16 cellular contexts compared by ENCODE assay signal in genomic region chr20:34580588-34580940, GRCh38. TPM values are rescaled to one million over a fixed set of nuclear protein-coding genes. Genes with fewer than 3 reads are reported as not detected.
DNase-seq lines count a peak whose midpoint lies in the region; ATAC-seq and TF ChIP-seq lines count a peak whose summit lies in the region.
"Had no signal": no experiment of that assay in that cellular context is flagged by ENCODE, and none has a peak within 500 bp of the region (broad histone marks: within the 10 kb centered on the region; RNA-seq: fewer than 3 reads in every experiment).

No MANE protein-coding gene starts in this region.

- no peaks in the 10 kb centered on the region for H3K27me3 Mint-ChIP-seq in activated CD4-positive, alpha-beta T cell treated with anti-CD3 and anti-CD28 coated beads, Interleukin-2, amount 10 ng/mL, durations not matched to agents 24 days and 14 days
- H3K27me3 Mint-ChIP-seq in T-cell: no peaks in the 10 kb centered on the region
- no peaks in the 10 kb centered on the region for H3K27me3 Mint-ChIP-seq in stimulated activated memory B cell treated with anti-CD40 and anti-IgM and Interleukin-4, amounts not matched to agents 10 μg/mL and 1 μg/mL and 100 μg/mL, for 72 hours

- no peaks in the 10 kb centered on the region for H3K9me3 ChIP-seq in esophagus muscularis mucosa
- H3K9me3 ChIP-seq: body of pancreas, Caco-2, heart right ventricle had no signal

- WGBS in esophagus muscularis mucosa: 97% methylated on average over 3 of the region's 3 CpGs

- TF ChIP-seq CTCF in esophagus muscularis mucosa (IDR thresholded peaks at IDR 0.05): no peak

- no peaks in the 10 kb centered on the region for H3K9me3 Mint-ChIP-seq in activated CD4-positive, alpha-beta T cell treated with anti-CD3 and anti-CD28 coated beads, Interleukin-2, amount 10 ng/mL, durations not matched to agents 24 days and 14 days
- no peaks in the 10 kb centered on the region for H3K9me3 Mint-ChIP-seq in T-cell
- H3K9me3 Mint-ChIP-seq in stimulated activated memory B cell treated with anti-CD40 and anti-IgM and Interleukin-4, amounts not matched to agents 10 μg/mL and 1 μg/mL and 100 μg/mL, for 72 hours: peaks cover 5% of the 10 kb centered on the region
- H3K9me3 Mint-ChIP-seq: activated T-cell treated with anti-CD3 and anti-CD28 coated beads, Interleukin-2, amount 50 U/mL, for 4 hours had no signal

- TF ChIP-seq POLR2A in esophagus muscularis mucosa (IDR thresholded peaks at IDR 0.05; ENCODE audit: low read depth): no peak

- peak overlapping the region; percentile 89 for H3K27ac Mint-ChIP-seq in activated CD4-positive, alpha-beta T cell treated with anti-CD3 and anti-CD28 coated beads, Interleukin-2, amount 10 ng/mL, durations not matched to agents 24 days and 14 days
- peak overlapping the region; percentile 90 to 92 for H3K27ac Mint-ChIP-seq in T-cell
- peak overlapping the region; percentile 59 for H3K27ac Mint-ChIP-seq in stimulated activated memory B cell treated with anti-CD40 and anti-IgM and Interleukin-4, amounts not matched to agents 10 μg/mL and 1 μg/mL and 100 μg/mL, for 72 hours

- H3K36me3 ChIP-seq in esophagus muscularis mucosa: peaks cover 0 to 47% (median 20%) of the 10 kb centered on the region in 4 donors

- no peaks in the 10 kb centered on the region for H3K27me3 ChIP-seq in esophagus muscularis mucosa
- H3K27me3 ChIP-seq: body of pancreas, heart right ventricle had no signal

- TF ChIP-seq EP300 in esophagus muscularis mucosa (IDR thresholded peaks at IDR 0.05): no peak

- POLR2A ChIA-PET in T-cell (lab: Charles Lee): no interaction called here

- DNase-seq in activated CD4-positive, alpha-beta T cell treated with anti-CD3 and anti-CD28 coated beads, Interleukin-2, amount 10 ng/mL, durations not matched to agents 24 days and 14 days: no peak
- DNase-seq in activated CD4-positive, alpha-beta T cell treated with anti-CD3 and anti-CD28 coated beads, Interleukin-2, amount 50 U/mL, for 4 hours: no peak
- DNase-seq in T-cell (no peak), esophagus muscularis mucosa (ENCODE audit: extremely low spot score) (peak; percentile 57), RPMI8226 (no peak), DMS79 treated with DMSO at 0.1 percent for 48 hours (lab: John Stamatoyannopoulos, UW) (no peak), NCI-H128 (lab: John Stamatoyannopoulos, UW; ENCODE audit: unreplicated experiment) (no peak)
- DNase-seq: activated T-cell treated with anti-CD3 and anti-CD28 coated beads, Interleukin-2, amount 50 U/mL, for 4 hours; body of pancreas; Caco-2; heart right ventricle; left cardiac atrium; NCI-H2081 treated with DMSO at 0.1 percent for 48 hours; right cardiac atrium; SHP77 treated with DMSO at 0.1 percent for 48 hours had no signal

- H3K4me1 ChIP-seq in esophagus muscularis mucosa: peaks cover 22 to 43% (median 31%) of the 10 kb centered on the region in 4 donors
- H3K4me1 ChIP-seq: body of pancreas had no signal

- ATAC-seq in T-cell (replicated peaks in 1 of 4): no peak
- ATAC-seq in stimulated activated memory B cell treated with anti-CD40 and anti-IgM and Interleukin-4, amounts not matched to agents 10 μg/mL and 1 μg/mL and 100 μg/mL, for 72 hours: no peak
- ATAC-seq: body of pancreas, heart right ventricle, left cardiac atrium, right cardiac atrium had no signal

- H3K36me3 Mint-ChIP-seq in activated CD4-positive, alpha-beta T cell treated with anti-CD3 and anti-CD28 coated beads, Interleukin-2, amount 10 ng/mL, durations not matched to agents 24 days and 14 days (ENCODE audit: low read depth): peaks cover 20% of the 10 kb centered on the region
- H3K36me3 Mint-ChIP-seq in T-cell: peaks cover 26% of the 10 kb centered on the region
- H3K36me3 Mint-ChIP-seq in stimulated activated memory B cell treated with anti-CD40 and anti-IgM and Interleukin-4, amounts not matched to agents 10 μg/mL and 1 μg/mL and 100 μg/mL, for 72 hours: peaks cover 47% of the 10 kb centered on the region

- H3K4me3 Mint-ChIP-seq in activated CD4-positive, alpha-beta T cell treated with anti-CD3 and anti-CD28 coated beads, Interleukin-2, amount 10 ng/mL, durations not matched to agents 24 days and 14 days: peak overlapping the region; percentile 42
- H3K4me3 Mint-ChIP-seq in T-cell: no peak overlapping the region
- no peak overlapping the region for H3K4me3 Mint-ChIP-seq in stimulated activated memory B cell treated with anti-CD40 and anti-IgM and Interleukin-4, amounts not matched to agents 10 μg/mL and 1 μg/mL and 100 μg/mL, for 72 hours
- H3K4me3 Mint-ChIP-seq: activated T-cell treated with anti-CD3 and anti-CD28 coated beads, Interleukin-2, amount 50 U/mL, for 4 hours had no signal

- CTCF ChIA-PET in T-cell (lab: Charles Lee): interaction anchor here (0.6 to 1.1 kb wide), 2 partner anchors 189 to 227 kb away, joined by 3 read pairs; no protein-coding TSS in a partner anchor

- no peak overlapping the region for H3K4me3 ChIP-seq in esophagus muscularis mucosa
- H3K4me3 ChIP-seq: body of pancreas, heart right ventricle had no signal

- intact Hi-C loops in activated CD4-positive, alpha-beta T cell treated with anti-CD3 and anti-CD28 coated beads, Interleukin-2, amount 10 ng/mL, durations not matched to agents 24 days and 14 days (cut with micrococcal nuclease): loop anchor here (5.0 kb wide), 1 partner anchor 127 kb away; no protein-coding TSS in a partner anchor
- intact Hi-C loops in esophagus muscularis mucosa (cut with DNase I): no loop called here

- H3K4me1 Mint-ChIP-seq in activated CD4-positive, alpha-beta T cell treated with anti-CD3 and anti-CD28 coated beads, Interleukin-2, amount 10 ng/mL, durations not matched to agents 24 days and 14 days: peaks cover 35% of the 10 kb centered on the region
- H3K4me1 Mint-ChIP-seq in T-cell: peaks cover 14 to 34% (median 27%) of the 10 kb centered on the region in 3 donors
- H3K4me1 Mint-ChIP-seq in stimulated activated memory B cell treated with anti-CD40 and anti-IgM and Interleukin-4, amounts not matched to agents 10 μg/mL and 1 μg/mL and 100 μg/mL, for 72 hours: peaks cover 22% of the 10 kb centered on the region

- peak overlapping the region in 1 of 4 donors; percentile 1 for H3K27ac ChIP-seq in esophagus muscularis mucosa (replicated peaks in 1 of 4)
- H3K27ac ChIP-seq: body of pancreas had no signal

RNA-seq across cellular contexts. Expression of gene MAP1LC3A, which starts 22.0 kb away (rescaled TPM):
- 3.1 and 3.6 TPM in 2 replicates for total RNA-seq in activated CD4-positive, alpha-beta T cell treated with anti-CD3 and anti-CD28 coated beads, Interleukin-2, amount 10 ng/mL, durations not matched to agents 24 days and 14 days
- total RNA-seq in T-cell (10 to 100 TPM in 2 of 5 donors, 1 to 10 TPM in 3; 2.3 to 15.5 (median 2.6) TPM), esophagus muscularis mucosa (100 to 1,000 TPM in 3 of 4 donors, 10 to 100 TPM in 1; 83.9 to 152 (median 111) TPM)

Comparison
In these comparisons a context has a peak if more than half of its experiments do, and no peak if none do; other contexts are left out.
1. RNA of gene MAP1LC3A, which starts 22.0 kb away (total RNA-seq): 83.9 to 152 TPM in esophagus muscularis mucosa; 3.1 to 3.6 TPM in activated CD4-positive, alpha-beta T cell treated with anti-CD3 and anti-CD28 coated beads, Interleukin-2, amount 10 ng/mL, durations not matched to agents 24 days and 14 days and 2.3 to 15.5 TPM in T-cell; every median in the first group is over 4 times any median in the second.
2. Peak in every context shown above with its lines, with median percentiles within 50 percentile points of each other: H3K27ac Mint-ChIP-seq.